1 cellular context compared by ENCODE assay signal in the genomic region with DNA sequence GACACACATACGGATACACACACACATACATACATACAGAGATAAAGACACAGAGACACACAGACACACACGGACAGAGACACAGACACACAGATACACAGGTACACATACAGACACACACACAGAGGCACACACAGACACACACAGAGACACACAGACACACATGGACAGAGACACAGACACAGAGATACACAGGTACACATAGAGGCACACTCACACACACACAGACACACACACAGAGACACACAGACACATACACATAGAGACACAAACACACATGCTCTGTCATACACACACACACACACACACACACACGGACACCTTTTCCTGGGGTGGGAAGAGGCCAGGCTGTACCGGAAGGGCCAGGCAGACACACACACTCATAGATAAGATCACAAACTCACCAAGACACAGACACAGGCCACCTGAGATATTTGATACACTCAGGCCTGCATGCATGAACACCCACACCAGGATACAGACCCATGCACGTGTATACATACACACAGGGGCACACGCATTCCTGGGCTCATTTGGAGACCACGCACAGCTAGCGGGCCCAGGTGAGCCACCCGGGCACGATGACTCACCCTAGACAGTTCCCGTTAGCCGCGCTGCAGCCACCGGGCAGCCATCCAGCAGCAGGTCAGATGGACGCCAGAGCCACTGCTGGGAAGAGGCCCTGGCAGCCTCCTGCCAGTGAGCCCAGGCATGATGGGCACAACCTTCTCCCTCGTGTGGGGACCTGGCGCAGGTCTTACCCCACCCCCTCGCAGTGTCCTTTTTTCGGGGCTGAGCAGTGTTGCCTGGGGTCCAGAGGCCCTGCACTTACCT.
TF ChIP-seq lines count a peak whose summit lies in the region.

No MANE protein-coding gene starts in this region.

TF ChIP-seq in liver, 16 proteins besides CTCF, POLR2A, EP300 and RAD21 (continued from another document):
- TF ChIP-seq, protein P1, sequence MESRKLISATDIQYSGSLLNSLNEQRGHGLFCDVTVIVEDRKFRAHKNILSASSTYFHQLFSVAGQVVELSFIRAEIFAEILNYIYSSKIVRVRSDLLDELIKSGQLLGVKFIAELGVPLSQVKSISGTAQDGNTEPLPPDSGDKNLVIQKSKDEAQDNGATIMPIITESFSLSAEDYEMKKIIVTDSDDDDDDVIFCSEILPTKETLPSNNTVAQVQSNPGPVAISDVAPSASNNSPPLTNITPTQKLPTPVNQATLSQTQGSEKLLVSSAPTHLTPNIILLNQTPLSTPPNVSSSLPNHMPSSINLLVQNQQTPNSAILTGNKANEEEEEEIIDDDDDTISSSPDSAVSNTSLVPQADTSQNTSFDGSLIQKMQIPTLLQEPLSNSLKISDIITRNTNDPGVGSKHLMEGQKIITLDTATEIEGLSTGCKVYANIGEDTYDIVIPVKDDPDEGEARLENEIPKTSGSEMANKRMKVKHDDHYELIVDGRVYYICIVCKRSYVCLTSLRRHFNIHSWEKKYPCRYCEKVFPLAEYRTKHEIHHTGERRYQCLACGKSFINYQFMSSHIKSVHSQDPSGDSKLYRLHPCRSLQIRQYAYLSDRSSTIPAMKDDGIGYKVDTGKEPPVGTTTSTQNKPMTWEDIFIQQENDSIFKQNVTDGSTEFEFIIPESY (IDR thresholded peaks at IDR 0.05) = no peak
